Comparison of ENCODE assay signal across 24 cellular contexts in the genomic region with DNA sequence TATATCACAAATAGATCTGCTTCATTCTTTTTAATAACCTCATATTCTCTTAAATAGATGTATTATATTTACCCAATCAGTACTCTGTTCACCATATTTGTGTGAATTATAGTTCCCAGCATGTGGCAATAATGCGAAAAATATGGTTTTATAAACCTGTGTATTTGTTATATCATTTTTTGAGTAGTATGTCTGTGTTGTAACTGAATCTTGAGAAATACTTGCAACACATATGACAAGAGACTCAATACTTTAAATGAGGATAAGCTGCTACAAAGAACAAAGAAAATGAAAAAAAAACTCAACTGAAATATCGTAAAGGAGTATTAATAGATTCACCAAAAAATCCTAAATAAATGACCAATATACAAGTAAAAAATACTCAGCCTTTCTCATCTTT.
"Had no signal": no experiment of that assay in that cellular context is flagged by ENCODE, and none has a peak within 500 bp of the region (broad histone marks: within the 10 kb centered on the region; RNA-seq: fewer than 3 reads in every experiment).

No MANE protein-coding gene starts in this region.

- H3K4me1 ChIP-seq: breast epithelium, esophagus squamous epithelium, left lung, lower lobe of right lung had no signal

- H3K4me3 ChIP-seq: breast epithelium, esophagus squamous epithelium, left lung, lower lobe of right lung, tibial nerve had no signal

- H3K27ac ChIP-seq: breast epithelium, epithelial cell of prostate, esophagus squamous epithelium, left lung, lower lobe of right lung, tibial nerve had no signal

- H3K4me3 Mint-ChIP-seq: activated B cell treated with CpG ODN at 0.5 μM for 24 hours; activated CD4-positive, alpha-beta T cell treated with anti-CD3 and anti-CD28 coated beads for 36 hours; activated naive CD4-positive, alpha-beta T cell treated with anti-CD3 and anti-CD28 coated beads, Interleukin-2, amount 10 ng/mL, durations not matched to agents 7 days and 5 days; activated naive CD8-positive, alpha-beta T cell treated with anti-CD3 and anti-CD28 coated beads, Interleukin-2, amount 10 ng/mL, durations not matched to agents 7 days and 5 days; activated T-cell treated with anti-CD3 and anti-CD28 coated beads, Interleukin-2, amount 50 U/mL, for 24 hours; central memory CD8-positive, alpha-beta T cell; natural killer cell treated with Interleukin-12 subunit alpha and Interleukin-12 subunit beta and Interleukin-15 and Interleukin-18, amount 100 ng/mL, for 72 hours had no signal

- H3K9me3 ChIP-seq: breast epithelium, esophagus squamous epithelium, left lung, lower lobe of right lung, tibial nerve had no signal

- H3K27me3 ChIP-seq: breast epithelium, esophagus squamous epithelium, left lung, tibial nerve had no signal

- H3K27me3 Mint-ChIP-seq: activated B cell treated with CpG ODN at 0.5 μM for 24 hours; activated CD4-positive, alpha-beta T cell treated with anti-CD3 and anti-CD28 coated beads for 36 hours; activated naive CD4-positive, alpha-beta T cell treated with anti-CD3 and anti-CD28 coated beads, Interleukin-2, amount 10 ng/mL, durations not matched to agents 7 days and 5 days; activated naive CD8-positive, alpha-beta T cell treated with anti-CD3 and anti-CD28 coated beads, Interleukin-2, amount 10 ng/mL, durations not matched to agents 7 days and 5 days; activated T-cell treated with anti-CD3 and anti-CD28 coated beads, Interleukin-2, amount 50 U/mL, for 24 hours; central memory CD8-positive, alpha-beta T cell; natural killer cell treated with Interleukin-12 subunit alpha and Interleukin-12 subunit beta and Interleukin-15 and Interleukin-18, amount 100 ng/mL, for 72 hours had no signal

- H3K36me3 Mint-ChIP-seq: activated naive CD4-positive, alpha-beta T cell treated with anti-CD3 and anti-CD28 coated beads, Interleukin-2, amount 10 ng/mL, durations not matched to agents 7 days and 5 days; activated naive CD8-positive, alpha-beta T cell treated with anti-CD3 and anti-CD28 coated beads, Interleukin-2, amount 10 ng/mL, durations not matched to agents 7 days and 5 days; natural killer cell treated with Interleukin-12 subunit alpha and Interleukin-12 subunit beta and Interleukin-15 and Interleukin-18, amount 100 ng/mL, for 72 hours had no signal

- H3K4me1 Mint-ChIP-seq: activated B cell treated with CpG ODN at 0.5 μM for 24 hours; activated CD4-positive, alpha-beta T cell treated with anti-CD3 and anti-CD28 coated beads for 36 hours; activated naive CD4-positive, alpha-beta T cell treated with anti-CD3 and anti-CD28 coated beads, Interleukin-2, amount 10 ng/mL, durations not matched to agents 7 days and 5 days; activated naive CD8-positive, alpha-beta T cell treated with anti-CD3 and anti-CD28 coated beads, Interleukin-2, amount 10 ng/mL, durations not matched to agents 7 days and 5 days; central memory CD8-positive, alpha-beta T cell had no signal

- DNase-seq: activated B cell treated with CpG ODN at 0.5 μM for 24 hours; activated CD4-positive, alpha-beta T cell treated with anti-CD3 and anti-CD28 coated beads for 36 hours; activated CD4-positive, alpha-beta T cell treated with anti-CD3 and anti-CD28 coated beads, Interleukin-2, amount 50 U/mL, for 48 hours; activated CD8-positive, alpha-beta memory T cell treated with anti-CD3 and anti-CD28 coated beads for 24 hours; activated gamma-delta T cell; activated naive CD4-positive, alpha-beta T cell treated with anti-CD3 and anti-CD28 coated beads, Interleukin-2, amount 10 ng/mL, durations not matched to agents 7 days and 5 days; activated naive CD8-positive, alpha-beta T cell treated with anti-CD3 and anti-CD28 coated beads, Interleukin-2, amount 10 ng/mL, durations not matched to agents 7 days and 5 days; activated T-cell treated with anti-CD3 and anti-CD28 coated beads, Interleukin-2, amount 50 U/mL, for 24 hours; amygdala; dermis blood vessel endothelial cell; effector CD8-positive, alpha-beta T cell; esophagus squamous epithelium; foreskin melanocyte; left lung; lower lobe of right lung; mesendoderm; stimulated activated CD4-positive, alpha-beta T cell treated with anti-CD3 and anti-CD28 coated beads, Interleukin-2, amount 100 ng/mL, for 48 hours; stimulated activated naive CD4-positive, alpha-beta T cell treated with Interleukin-2 at 50 U/mL for 16 hours; T-helper 2 cell had no signal

- ATAC-seq: activated CD4-positive, alpha-beta T cell treated with anti-CD3 and anti-CD28 coated beads for 36 hours; left lung; lower lobe of right lung; natural killer cell treated with Interleukin-12 subunit alpha and Interleukin-12 subunit beta and Interleukin-15 and Interleukin-18, amount 100 ng/mL, for 72 hours had no signal

- H3K36me3 ChIP-seq: breast epithelium, esophagus squamous epithelium, left lung, lower lobe of right lung, tibial nerve had no signal

- H3K27ac Mint-ChIP-seq: activated B cell treated with CpG ODN at 0.5 μM for 24 hours; activated CD4-positive, alpha-beta T cell treated with anti-CD3 and anti-CD28 coated beads for 36 hours; activated naive CD4-positive, alpha-beta T cell treated with anti-CD3 and anti-CD28 coated beads, Interleukin-2, amount 10 ng/mL, durations not matched to agents 7 days and 5 days; activated naive CD8-positive, alpha-beta T cell treated with anti-CD3 and anti-CD28 coated beads, Interleukin-2, amount 10 ng/mL, durations not matched to agents 7 days and 5 days; activated T-cell treated with anti-CD3 and anti-CD28 coated beads, Interleukin-2, amount 50 U/mL, for 24 hours; natural killer cell treated with Interleukin-12 subunit alpha and Interleukin-12 subunit beta and Interleukin-15 and Interleukin-18, amount 100 ng/mL, for 72 hours had no signal
